Comparison of ENCODE assay signal across 17 cellular contexts in the genomic region with DNA sequence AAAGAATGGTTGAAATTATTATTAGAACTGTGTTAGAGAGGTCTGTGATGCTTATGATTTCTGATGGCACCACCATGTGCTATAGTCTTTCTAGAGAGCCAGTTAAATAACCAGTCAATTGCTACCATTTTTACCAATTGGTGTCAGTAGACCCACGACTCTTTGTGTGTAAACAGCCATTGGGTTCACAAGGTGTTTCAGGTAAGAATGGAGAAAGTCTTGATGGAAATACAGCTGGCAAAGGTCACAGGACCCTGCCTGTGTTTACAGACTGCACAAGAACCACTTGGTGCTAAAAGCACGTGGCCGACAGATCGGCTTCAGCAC. TPM values are rescaled to one million over a fixed set of nuclear protein-coding genes. Genes with fewer than 3 reads are reported as not detected.
DNase-seq lines count a peak whose midpoint lies in the region; FAIRE-seq and TF ChIP-seq lines count a peak whose summit lies in the region.
"Had no signal": no experiment of that assay in that cellular context is flagged by ENCODE, and none has a peak within 500 bp of the region (broad histone marks: within the 10 kb centered on the region; RNA-seq: fewer than 3 reads in every experiment).

No MANE protein-coding gene starts in this region.

- no peak overlapping the region for H3K4me3 ChIP-seq in PC-9
- H3K4me3 ChIP-seq in smooth muscle cell = no peak overlapping the region
- no peak overlapping the region for H3K4me3 ChIP-seq in vagina
- H3K4me3 ChIP-seq: mucosa of descending colon had no signal

- H3K27ac ChIP-seq in 22Rv1 = no peak overlapping the region
- no peak overlapping the region for H3K27ac ChIP-seq in PC-9
- H3K27ac ChIP-seq in smooth muscle cell (ENCODE audit: low read depth) = no peak overlapping the region
- H3K27ac ChIP-seq in vagina = no peak overlapping the region
- H3K27ac ChIP-seq: upper lobe of left lung had no signal

- H3K4me1 Mint-ChIP-seq in endothelial cell (ENCODE audit: unreplicated experiment) = peaks cover 7% of the 10 kb centered on the region

- no peak for DNase-seq in GM12892 (ENCODE audit: insufficient read length)
- no peak for DNase-seq in PC-9
- DNase-seq in endothelial cell (ENCODE audit: low spot score) = no peak
- no peak for DNase-seq in AG08395 (ENCODE audit: low spot score)
- DNase-seq in mesenteric fat pad (ENCODE audit: low spot score) = no peak
- no peak for DNase-seq in smooth muscle cell (lab: John Stamatoyannopoulos, UW; ENCODE audit: unreplicated experiment)
- no peak for DNase-seq in vagina (ENCODE audit: extremely low spot score in 2 of 2)
- DNase-seq: NCI-H1048 had no signal

- H3K4me1 ChIP-seq in PC-9 (replicated peaks; ENCODE audit: insufficient read depth) (no peaks in the 10 kb centered on the region), smooth muscle cell (ENCODE audit: low read depth) (no peaks in the 10 kb centered on the region), vagina (peaks cover 8% of the 10 kb centered on the region)

- FAIRE-seq in GM12892 (lab: Jason Lieb, UNC) = peak; percentile 33
- FAIRE-seq: H54 had no signal

- POLR2A ChIA-PET in PC-9 (lab: Charles Lee; ENCODE audit: unreplicated experiment) = no interaction called here

- no peaks in the 10 kb centered on the region for H3K79me2 ChIP-seq in PC-9 (ENCODE audit: low read depth)
- no peaks in the 10 kb centered on the region for H3K79me2 ChIP-seq in smooth muscle cell (ENCODE audit: low read depth)

- H3K27me3 Mint-ChIP-seq in endothelial cell (ENCODE audit: unreplicated experiment) = peaks cover 1% of the 10 kb centered on the region

- H4K20me1 ChIP-seq in PC-9 (ENCODE audit: insufficient read depth) (no peaks in the 10 kb centered on the region), smooth muscle cell (ENCODE audit: low read depth) (no peaks in the 10 kb centered on the region)

- H3K9ac ChIP-seq in smooth muscle cell (ENCODE audit: low read depth) = no peak overlapping the region

- WGBS in smooth muscle cell (ENCODE audit: low lambda C conversion rate) = 92% methylated on average over 4 of the region's 4 CpGs

- H3F3A ChIP-seq in PC-9 (ENCODE audit: insufficient read depth, low read depth) = no peaks in the 10 kb centered on the region
- no peaks in the 10 kb centered on the region for H3F3A ChIP-seq in smooth muscle cell (ENCODE audit: low read depth)

- H3K27ac Mint-ChIP-seq in endothelial cell (ENCODE audit: unreplicated experiment) = no peak overlapping the region
- H3K27ac Mint-ChIP-seq: activated CD4-positive, alpha-beta T cell treated with anti-CD3 and anti-CD28 coated beads, Interleukin-2, amount 10 ng/mL, durations not matched to agents 7 days and 5 days had no signal

- TF ChIP-seq CTCF in 22Rv1 (IDR thresholded peaks at IDR 0.05) = peak; percentile 52
- TF ChIP-seq CTCF in PC-9 (conservative IDR thresholded peaks at IDR 0.05) = peak; percentile 60
- peak; percentile 36 for TF ChIP-seq CTCF in endothelial cell (IDR thresholded peaks at IDR 0.05; ENCODE audit: unreplicated experiment)
- TF ChIP-seq CTCF in smooth muscle cell (IDR thresholded peaks at IDR 0.05; ENCODE audit: borderline replicate concordance, insufficient read depth, poor library complexity, severe bottlenecking) = no peak
- no peak for TF ChIP-seq CTCF in vagina (IDR thresholded peaks at IDR 0.05)

- H3K27me3 ChIP-seq in PC-9 (ENCODE audit: insufficient read depth, low read depth) = peaks cover 29% of the 10 kb centered on the region
- H3K27me3 ChIP-seq in smooth muscle cell (ENCODE audit: low read depth) = peaks cover 12% of the 10 kb centered on the region
- H3K27me3 ChIP-seq in vagina = peaks cover 3% of the 10 kb centered on the region

- TF ChIP-seq POLR2A in GM12892 (IDR thresholded peaks at IDR 0.05; ENCODE audit: low read depth, low read length) (no peak), vagina (IDR thresholded peaks at IDR 0.05) (no peak)

- CTCF ChIA-PET in PC-9 (lab: Charles Lee) = interaction anchor here (0.6 to 1.5 kb wide), 4 partner anchors 123 to 765 kb away, joined by 3 to 8 read pairs (median 4); no protein-coding TSS in a partner anchor

- no peaks in the 10 kb centered on the region for H3K36me3 Mint-ChIP-seq in endothelial cell (ENCODE audit: low read depth, unreplicated experiment)

- no peaks in the 10 kb centered on the region for H3K9me3 ChIP-seq in PC-9 (ENCODE audit: insufficient read depth, low read depth)
- H3K9me3 ChIP-seq in smooth muscle cell (replicated peaks; ENCODE audit: low read depth) = no peaks in the 10 kb centered on the region
- H3K9me3 ChIP-seq in vagina = no peaks in the 10 kb centered on the region
- H3K9me3 ChIP-seq: mucosa of descending colon, upper lobe of left lung had no signal

- H3K9me2 ChIP-seq in PC-9 (ENCODE audit: insufficient read depth) = no peaks in the 10 kb centered on the region

- H3K36me3 ChIP-seq in PC-9 (ENCODE audit: low read depth) (no peaks in the 10 kb centered on the region), smooth muscle cell (ENCODE audit: low read depth) (no peaks in the 10 kb centered on the region), vagina (no peaks in the 10 kb centered on the region)
- H3K36me3 ChIP-seq: upper lobe of left lung had no signal

- H3K4me3 Mint-ChIP-seq in endothelial cell (ENCODE audit: unreplicated experiment) = no peak overlapping the region
- H3K4me3 Mint-ChIP-seq: activated CD4-positive, alpha-beta T cell treated with anti-CD3 and anti-CD28 coated beads, Interleukin-2, amount 10 ng/mL, durations not matched to agents 7 days and 5 days had no signal

- BruUV-seq in PC-9 (replicated peaks; lab: Mats Ljungman, UMichigan) = no TSS peak

- intact Hi-C loops in PC-9 (cut with micrococcal nuclease; ENCODE audit: unreplicated experiment) = loop anchor here (1.0 to 5.0 kb wide), 3 partner anchors 124 to 766 kb away; no protein-coding TSS in a partner anchor
- intact Hi-C loops in vagina (cut with DNase I) = no loop called here

- no peaks in the 10 kb centered on the region for H3K9me3 Mint-ChIP-seq in endothelial cell (ENCODE audit: unreplicated experiment)
- H3K9me3 Mint-ChIP-seq: activated CD4-positive, alpha-beta T cell treated with anti-CD3 and anti-CD28 coated beads, Interleukin-2, amount 10 ng/mL, durations not matched to agents 7 days and 5 days; stimulated activated naive CD8-positive, alpha-beta T cell treated with anti-CD3 and anti-CD28 coated beads, Interleukin-15, Interleukin-2, amounts not matched to agents 100 ng/mL and 50 ng/mL, for 24 hours had no signal

- no peak overlapping the region for H3K4me2 ChIP-seq in PC-9
- H3K4me2 ChIP-seq in smooth muscle cell = no peak overlapping the region

- H2AFZ ChIP-seq in PC-9 (no peak overlapping the region), smooth muscle cell (ENCODE audit: low read depth) (no peak overlapping the region)

RNA-seq across cellular contexts. Expression of a gene that starts 30.5 kb away (rescaled TPM):
- polyA plus RNA-seq in GM12892 (2012; ENCODE audit: missing spikeins) = not detected
- total RNA-seq in PC-9 (2021) (not detected in 2 replicates), endothelial cell (ENCODE audit: unreplicated experiment) (not detected), mesenteric fat pad (not detected), smooth muscle cell (not detected in 2 replicates), vagina (not detected)
- not detected in 2 replicates for polyA plus RNA-seq in smooth muscle cell
- total RNA-seq: activated CD4-positive, alpha-beta T cell treated with anti-CD3 and anti-CD28 coated beads, Interleukin-2, amount 10 ng/mL, durations not matched to agents 7 days and 5 days; epithelial cell of proximal tubule; mucosa of descending colon; omental fat pad; sciatic nerve; upper lobe of left lung had no signal

RNA-seq across cellular contexts. Expression of a gene that starts 43.7 kb away (rescaled TPM):
- 0.32 TPM for polyA plus RNA-seq in GM12892 (2012; ENCODE audit: missing spikeins)
- total RNA-seq in PC-9 (2021) = 1.9 and 2.7 TPM in 2 replicates
- 64.5 TPM for total RNA-seq in endothelial cell (ENCODE audit: unreplicated experiment)
- 14.6 TPM for total RNA-seq in mesenteric fat pad
- total RNA-seq in smooth muscle cell = 10.1 and 11.5 TPM in 2 replicates
- 12.3 and 16.0 TPM in 2 replicates for polyA plus RNA-seq in smooth muscle cell
- 17.9 TPM for total RNA-seq in vagina

RNA-seq across cellular contexts. Expression of a gene that starts 45.0 kb away (rescaled TPM):
- polyA plus RNA-seq in GM12892 (2012; ENCODE audit: missing spikeins) = not detected
- not detected in 2 replicates for total RNA-seq in PC-9 (2021)
- not detected for total RNA-seq in endothelial cell (ENCODE audit: unreplicated experiment)
- total RNA-seq in mesenteric fat pad = not detected
- total RNA-seq in smooth muscle cell = not detected in 2 replicates
- polyA plus RNA-seq in smooth muscle cell = not detected in 2 replicates
- total RNA-seq in vagina = not detected
- total RNA-seq: activated CD4-positive, alpha-beta T cell treated with anti-CD3 and anti-CD28 coated beads, Interleukin-2, amount 10 ng/mL, durations not matched to agents 7 days and 5 days; epithelial cell of proximal tubule; omental fat pad; sciatic nerve; upper lobe of left lung had no signal

RNA-seq across cellular contexts. Expression of a gene that starts 48.8 kb away (rescaled TPM):
- not detected for polyA plus RNA-seq in GM12892 (2012; ENCODE audit: missing spikeins)
- total RNA-seq in PC-9 (2021) = not detected in 2 replicates
- not detected for total RNA-seq in endothelial cell (ENCODE audit: unreplicated experiment)
- total RNA-seq in mesenteric fat pad = not detected
- total RNA-seq in smooth muscle cell = not detected in 2 replicates
- not detected in 2 replicates for polyA plus RNA-seq in smooth muscle cell
- total RNA-seq in vagina = not detected
- total RNA-seq: activated CD4-positive, alpha-beta T cell treated with anti-CD3 and anti-CD28 coated beads, Interleukin-2, amount 10 ng/mL, durations not matched to agents 7 days and 5 days; epithelial cell of proximal tubule; omental fat pad; sciatic nerve; upper lobe of left lung had no signal

RNA-seq across cellular contexts. Expression of a gene that starts 58.8 kb away (rescaled TPM):
- not detected for polyA plus RNA-seq in GM12892 (2012; ENCODE audit: missing spikeins)
- total RNA-seq in PC-9 (2021) (not detected in 2 replicates), endothelial cell (ENCODE audit: unreplicated experiment) (not detected), mesenteric fat pad (not detected), smooth muscle cell (not detected in 2 replicates), vagina (not detected)
- not detected in 2 replicates for polyA plus RNA-seq in smooth muscle cell
- total RNA-seq: activated CD4-positive, alpha-beta T cell treated with anti-CD3 and anti-CD28 coated beads, Interleukin-2, amount 10 ng/mL, durations not matched to agents 7 days and 5 days; epithelial cell of proximal tubule; omental fat pad; sciatic nerve; upper lobe of left lung had no signal

Comparison
In these comparisons a context has a peak if more than half of its experiments do, and no peak if none do; other contexts are left out.
1. CTCF ChIP-seq: peak in 22Rv1 (single experiment), PC-9 (single experiment) and endothelial cell (single experiment); none in smooth muscle cell (single experiment) and vagina (0 of 3).